Comparison of ENCODE assay signal across 8 cellular contexts in genomic region chr22:38298312-38299000, GRCh38. TPM values are rescaled to one million over a fixed set of nuclear protein-coding genes. Genes with fewer than 3 reads are reported as not detected.
A peak's percentile ranks its signal among the peaks of the same experiment; 100 is the strongest.
DNase-seq lines count a peak whose midpoint lies in the region; ATAC-seq and TF ChIP-seq lines count a peak whose summit lies in the region.

No MANE protein-coding gene starts in this region.

- no peak overlapping the region for H2AFZ ChIP-seq in Loucy (ENCODE audit: low read length)

- H3K4me2 ChIP-seq in Loucy (ENCODE audit: low read depth, low read length, poor library complexity, severe bottlenecking): no peak overlapping the region

- no peak overlapping the region for H3K9ac ChIP-seq in Loucy (ENCODE audit: low read depth, low read length, poor library complexity, severe bottlenecking)

- H3K27ac Mint-ChIP-seq in Caco-2 (ENCODE audit: unreplicated experiment): no peak overlapping the region

- no peaks in the 10 kb centered on the region for H3F3A ChIP-seq in Loucy (ENCODE audit: low read depth)

- H3K4me3 ChIP-seq in Caco-2 (ENCODE audit: low read depth, low read length): no peak overlapping the region
- no peak overlapping the region for H3K4me3 ChIP-seq in Loucy (ENCODE audit: low read length, poor library complexity, severe bottlenecking)

- no peak overlapping the region for H3K4me3 Mint-ChIP-seq in Caco-2 (ENCODE audit: unreplicated experiment)

- H3K9me3 ChIP-seq in Caco-2 (no peaks in the 10 kb centered on the region), Loucy (ENCODE audit: insufficient read depth, low read depth, low read length) (no peaks in the 10 kb centered on the region)

- no TSS peak for BruUV-seq in Caco-2 (replicated peaks; lab: Mats Ljungman, UMichigan)

- H3K27me3 Mint-ChIP-seq in Caco-2 (ENCODE audit: insufficient read depth, unreplicated experiment): no peaks in the 10 kb centered on the region

- H3K4me1 Mint-ChIP-seq in Caco-2 (ENCODE audit: low read depth, unreplicated experiment): no peaks in the 10 kb centered on the region

- H3K9me3 Mint-ChIP-seq in Caco-2 (ENCODE audit: unreplicated experiment): no peaks in the 10 kb centered on the region

- intact Hi-C loops in Caco-2 (cut with micrococcal nuclease; ENCODE audit: unreplicated experiment) (no loop called here), sciatic nerve (cut with DNase I) (no loop called here)

- H4K20me1 ChIP-seq in Loucy (ENCODE audit: insufficient read depth, low read length, poor library complexity, severe bottlenecking): peaks cover 9% of the 10 kb centered on the region

- TF ChIP-seq CTCF in Caco-2 (IDR thresholded peaks at IDR 0.05; ENCODE audit: insufficient read depth in 1 of 2, low read depth in 1 of 2, low read length in 1 of 2, severe bottlenecking in 1 of 2, unreplicated experiment in 1 of 2): peak; percentile 38 to 53
- peak; percentile 69 for TF ChIP-seq CTCF in Loucy (conservative IDR thresholded peaks at IDR 0.05; ENCODE audit: low read length)

- no peaks in the 10 kb centered on the region for H3K4me1 ChIP-seq in Caco-2
- no peaks in the 10 kb centered on the region for H3K4me1 ChIP-seq in Loucy (ENCODE audit: insufficient read depth, low read length, poor library complexity, severe bottlenecking)

- H3K27me3 ChIP-seq in Caco-2 (replicated peaks; ENCODE audit: control insufficient read depth, insufficient read depth, low read length) (no peaks in the 10 kb centered on the region), Loucy (ENCODE audit: insufficient read depth, low read length, poor library complexity, severe bottlenecking) (no peaks in the 10 kb centered on the region)

- H3K79me2 ChIP-seq in Loucy (ENCODE audit: insufficient read depth, low read length): peaks cover 6% of the 10 kb centered on the region; the same call in 1 of the 2 replicates

- no peak for ATAC-seq in sciatic nerve
- ATAC-seq in HG02884 (IDR thresholded peaks at IDR 0.05; ENCODE audit: unreplicated experiment): no peak

- no peaks in the 10 kb centered on the region for H3K9me2 ChIP-seq in Loucy (replicated peaks; ENCODE audit: low read depth, low read length)

- H3K36me3 Mint-ChIP-seq in Caco-2 (ENCODE audit: insufficient read depth, unreplicated experiment): peaks cover 93% of the 10 kb centered on the region

- POLR2A ChIA-PET in Caco-2 (lab: Charles Lee): interaction anchor here (0.6 kb wide), 1 partner anchor 743 kb away, joined by 7 read pairs; no protein-coding TSS in a partner anchor

- CTCF ChIA-PET in Caco-2 (lab: Charles Lee): interaction anchor here (0.6 kb wide), 1 partner anchor 23 kb away, joined by 3 read pairs; no protein-coding TSS in a partner anchor

- H3K36me3 ChIP-seq in Caco-2 (ENCODE audit: control insufficient read depth, insufficient read depth, low read length): peaks cover 6% of the 10 kb centered on the region
- peaks cover 98% of the 10 kb centered on the region; the same call in 1 of the 2 replicates for H3K36me3 ChIP-seq in Loucy (ENCODE audit: insufficient read depth, low read length)

- DNase-seq in Caco-2: peak in 1 of 2 experiments; percentile 40
- DNase-seq in activated effector memory CD4-positive, alpha-beta T cell treated with anti-CD3 and anti-CD28 coated beads, Interleukin-2, amount 50 U/mL, for 16 hours: peak; percentile 72
- DNase-seq in kidney tubule cell (ENCODE audit: low spot score): peak; percentile 71
- DNase-seq in COR-L47 (lab: John Stamatoyannopoulos, UW): no peak
- DNase-seq in sciatic nerve (ENCODE audit: low spot score): no peak
- DNase-seq in NCI-H1930 (lab: John Stamatoyannopoulos, UW): no peak

RNA-seq across cellular contexts. Expression of gene CSNK1E, which starts 18.8 kb away (rescaled TPM):
- 129 and 139 TPM in 2 replicates for total RNA-seq in Caco-2 (2022)
- 184 TPM for total RNA-seq in sciatic nerve

RNA-seq across cellular contexts. Expression of gene TMEM184B, which starts 25.6 kb away (rescaled TPM):
- total RNA-seq in Caco-2 (2022): 52.4 and 53.3 TPM in 2 replicates
- total RNA-seq in sciatic nerve: 72.7 TPM

Comparison
In these comparisons a context has a peak if more than half of its experiments do, and no peak if none do; other contexts are left out.
1. DNase-seq: peak in activated effector memory CD4-positive, alpha-beta T cell treated with anti-CD3 and anti-CD28 coated beads, Interleukin-2, amount 50 U/mL, for 16 hours (single experiment) and kidney tubule cell (single experiment); none in COR-L47 (single experiment), sciatic nerve (single experiment) and NCI-H1930 (0 of 2).